ENCODE assay signal across 6 cellular contexts in the genomic region with DNA sequence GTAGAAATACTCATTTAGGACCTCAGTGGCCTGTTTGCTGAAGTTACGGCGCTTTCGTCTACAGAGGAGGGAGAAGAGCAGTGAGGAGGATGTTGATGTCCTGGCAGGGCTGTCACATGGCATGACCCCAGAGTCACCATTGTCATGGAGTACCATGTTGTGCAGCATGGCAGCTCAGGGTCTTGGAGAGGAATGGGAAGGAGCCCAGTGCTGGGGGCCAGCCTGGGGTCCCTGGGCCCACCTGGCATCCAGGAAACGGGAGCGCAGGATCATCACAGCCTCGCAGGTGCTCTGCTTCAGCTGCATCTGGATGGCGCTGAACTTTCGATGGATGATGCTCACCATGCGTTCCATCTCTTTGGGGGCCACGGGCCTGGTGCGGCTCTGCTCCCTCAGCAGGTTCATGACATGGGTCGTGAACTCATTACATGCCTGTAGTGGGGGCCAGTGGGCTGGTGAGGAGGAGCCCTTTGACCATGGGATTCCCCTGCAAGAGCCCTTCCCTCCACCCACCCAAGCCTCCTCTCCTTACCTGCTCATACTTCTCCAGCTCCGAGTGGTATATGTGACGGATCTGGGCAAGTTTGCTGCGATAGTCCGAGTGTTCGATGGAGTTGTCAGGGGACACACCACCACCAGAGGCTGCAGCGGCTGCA. TPM values are rescaled to one million over a fixed set of nuclear protein-coding genes. Genes with fewer than 3 reads are reported as not detected.
A peak's percentile ranks its signal among the peaks of the same experiment; 100 is the strongest.
DNase-seq lines count a peak whose midpoint lies in the region; ATAC-seq, FAIRE-seq and TF ChIP-seq lines count a peak whose summit lies in the region.
"Not testable (repeated sequence)": the region's sequence is repeated elsewhere in the genome, so short reads cannot be mapped to it uniquely, and the experiment has no call there.

No MANE protein-coding gene starts in this region.

- H3K4ac ChIP-seq in IMR-90 (ENCODE audit: low read depth, low read length), result not testable (repeated sequence)

- H2AK5ac ChIP-seq in IMR-90 (ENCODE audit: low read depth, low read length), result not testable (repeated sequence)

- not testable (repeated sequence) for H2AK9ac ChIP-seq in IMR-90 (replicated peaks; ENCODE audit: low read depth, low read length, poor library complexity)

- not testable (repeated sequence) for H4K20me1 ChIP-seq in IMR-90 (ENCODE audit: insufficient read depth, low read length)

- not testable (repeated sequence) for H3K9ac ChIP-seq in IMR-90 (ENCODE audit: low read depth, low read length)
- H3K9ac ChIP-seq in colonic mucosa (ENCODE audit: low read depth in 2 of 2, low read length in 2 of 2), result peak overlapping the region in 1 of 2 donors; percentile 91

- not testable (repeated sequence) for FAIRE-seq in A549 (lab: Jason Lieb, UNC)

- BruUV-seq in IMR-90 (replicated peaks; lab: Mats Ljungman, UMichigan), result not testable (repeated sequence)

- not testable (repeated sequence) for H2AFZ ChIP-seq in IMR-90 (replicated peaks; ENCODE audit: low read length, poor library complexity)

- H3K27me3 Mint-ChIP-seq in activated CD8-positive, alpha-beta memory T cell treated with anti-CD3 and anti-CD28 coated beads, Interleukin-2, amount 10 ng/mL, durations not matched to agents 7 days and 5 days, result not testable (repeated sequence)

- not testable (repeated sequence) for H3K9me3 Mint-ChIP-seq in activated CD8-positive, alpha-beta memory T cell treated with anti-CD3 and anti-CD28 coated beads, Interleukin-2, amount 10 ng/mL, durations not matched to agents 7 days and 5 days (ENCODE audit: low read depth)

- dilution Hi-C loops in IMR-90 (cut with HindIII; ENCODE audit: low sequenced_read_pairs, unreplicated experiment), result not testable (repeated sequence)

- H3K4me1 Mint-ChIP-seq in activated CD8-positive, alpha-beta memory T cell treated with anti-CD3 and anti-CD28 coated beads, Interleukin-2, amount 10 ng/mL, durations not matched to agents 7 days and 5 days, result peaks cover 38% of the 10 kb centered on the region

- not testable (repeated sequence) for H3K9me3 ChIP-seq in A549; IMR-90 (ENCODE audit: control insufficient read depth, insufficient read depth, low read length); colonic mucosa; left lung

- DNase-seq in A549 (ENCODE audit: low read depth in 1 of 2, low spot score in 1 of 2); IMR-90; activated CD8-positive, alpha-beta memory T cell treated with anti-CD3 and anti-CD28 coated beads, Interleukin-2, amount 10 ng/mL, durations not matched to agents 7 days and 5 days; colonic mucosa; left lung: not testable (repeated sequence)
- DNase-seq in sciatic nerve (ENCODE audit: low spot score), result peak; percentile 59

- H3K36me3 ChIP-seq in IMR-90 (ENCODE audit: control insufficient read depth, insufficient read depth, low read length), result peaks cover 29% of the 10 kb centered on the region
- H3K36me3 ChIP-seq in colonic mucosa, result not testable (repeated sequence)
- peaks cover 0 to 33% of the 10 kb centered on the region in 2 donors for H3K36me3 ChIP-seq in left lung

- H4K5ac ChIP-seq in IMR-90 (ENCODE audit: low read depth, low read length), result not testable (repeated sequence)

- not testable (repeated sequence) for H3K14ac ChIP-seq in IMR-90 (replicated peaks; ENCODE audit: low read depth, low read length)

- TF ChIP-seq EP300 in A549 (IDR thresholded peaks at IDR 0.05), result not testable (repeated sequence)

- H2BK120ac ChIP-seq in IMR-90 (ENCODE audit: low read depth, low read length), result not testable (repeated sequence)

- H3K4me3 Mint-ChIP-seq in activated CD8-positive, alpha-beta memory T cell treated with anti-CD3 and anti-CD28 coated beads, Interleukin-2, amount 10 ng/mL, durations not matched to agents 7 days and 5 days, result peak overlapping the region; percentile 32

- not testable (repeated sequence) for TF ChIP-seq CTCF in A549 (IDR thresholded peaks at IDR 0.05); IMR-90 (conservative IDR thresholded peaks at IDR 0.05; ENCODE audit: low read depth, low read length); colonic mucosa (IDR thresholded peaks at IDR 0.05); left lung (IDR thresholded peaks at IDR 0.05)

- H3K18ac ChIP-seq in IMR-90 (ENCODE audit: low read depth, low read length), result not testable (repeated sequence)

- intact Hi-C loops in IMR-90 (cut with micrococcal nuclease), result loop anchor here (5.0 kb wide), 1 partner anchor 784 kb away; no protein-coding TSS in a partner anchor
- intact Hi-C loops in colonic mucosa (cut with DNase I); left lung (cut with DNase I); sciatic nerve (cut with DNase I): not testable (repeated sequence)

- ATAC-seq in A549; IMR-90 (ENCODE audit: low read depth); activated CD8-positive, alpha-beta memory T cell treated with anti-CD3 and anti-CD28 coated beads, Interleukin-2, amount 10 ng/mL, durations not matched to agents 7 days and 5 days; left lung; sciatic nerve: not testable (repeated sequence)

- in situ Hi-C loops in IMR-90 (cut with MboI; ENCODE audit: low sequenced_read_pairs), result loop anchor here (25.0 kb wide), 1 partner anchor 774 kb away; the partner anchor contains the start of genes BRD2 and HLA-DMA

- H3K4me2 ChIP-seq in A549 (peak overlapping the region; percentile 99; the same call in 2 of the 3 replicates), IMR-90 (ENCODE audit: low read depth, low read length) (peak overlapping the region; percentile 43; the same call in 1 of the 2 replicates)

- H3K79me1 ChIP-seq in IMR-90 (ENCODE audit: low read depth in 1 of 2, low read length in 2 of 2), result peaks cover 21 to 60% of the 10 kb centered on the region in 2 experiments

- not testable (repeated sequence) for H3K4me3 ChIP-seq in A549; IMR-90 (ENCODE audit: insufficient read depth, low read depth, low read length); colonic mucosa
- peak overlapping the region; percentile 67 to 78 for H3K4me3 ChIP-seq in left lung

- not testable (repeated sequence) for H3K27ac ChIP-seq in A549; IMR-90 (ENCODE audit: insufficient read depth, low read length)
- H3K27ac ChIP-seq in colonic mucosa, result peak overlapping the region; percentile 87
- H3K27ac ChIP-seq in left lung, result peak overlapping the region; percentile 95 to 100

- peak overlapping the region in 1 of 2 experiments; percentile 27; a peak in 2 of 4 replicates for H4K8ac ChIP-seq in IMR-90 (ENCODE audit: low read depth in 2 of 2, low read length in 2 of 2)

- H3K4me1 ChIP-seq in A549 (peaks cover 43% of the 10 kb centered on the region), IMR-90 (ENCODE audit: control insufficient read depth, insufficient read depth, low read length) (peaks cover 11% of the 10 kb centered on the region), left lung (peaks cover 16 to 86% of the 10 kb centered on the region in 2 donors)
- not testable (repeated sequence) for H3K4me1 ChIP-seq in colonic mucosa

- not testable (repeated sequence) for TF ChIP-seq POLR2A in A549 (IDR thresholded peaks at IDR 0.05; ENCODE audit: low read length); IMR-90 (IDR thresholded peaks at IDR 0.05; ENCODE audit: low read depth, low read length)

- TF ChIP-seq RAD21 in A549 (conservative IDR thresholded peaks at IDR 0.05 in 1 of 2, IDR thresholded peaks at IDR 0.05 in 1 of 2); IMR-90 (IDR thresholded peaks at IDR 0.05; ENCODE audit: low read length): not testable (repeated sequence)

- H2BK5ac ChIP-seq in IMR-90 (ENCODE audit: low read depth, low read length, poor library complexity, severe bottlenecking), result not testable (repeated sequence)

- H3K27ac Mint-ChIP-seq in activated CD8-positive, alpha-beta memory T cell treated with anti-CD3 and anti-CD28 coated beads, Interleukin-2, amount 10 ng/mL, durations not matched to agents 7 days and 5 days, result peak overlapping the region; percentile 79

- H3K36me3 Mint-ChIP-seq in activated CD8-positive, alpha-beta memory T cell treated with anti-CD3 and anti-CD28 coated beads, Interleukin-2, amount 10 ng/mL, durations not matched to agents 7 days and 5 days, result peaks cover 45% of the 10 kb centered on the region

- H2BK15ac ChIP-seq in IMR-90 (ENCODE audit: low read depth, low read length), result not testable (repeated sequence)

- not testable (repeated sequence) for H3K27me3 ChIP-seq in IMR-90 (ENCODE audit: control insufficient read depth, insufficient read depth, low read length); colonic mucosa; left lung

- POLR2A ChIA-PET in A549 (lab: Yijun Ruan, JAX) (interaction anchor here (1.1 kb wide), 1 partner anchor 10 kb away, joined by 3 read pairs; no protein-coding TSS in a partner anchor), IMR-90 (lab: Charles Lee; ENCODE audit: unreplicated experiment) (interaction anchor here (0.6 to 1.8 kb wide), 2 partner anchors 10 to 65 kb away, joined by 5 to 7 read pairs; no protein-coding TSS in a partner anchor)

- H2BK20ac ChIP-seq in IMR-90 (ENCODE audit: low read depth, low read length), result not testable (repeated sequence)

- CTCF ChIA-PET in A549 (lab: Yijun Ruan, JAX), result interaction anchor here (0.8 to 1.4 kb wide), 2 partner anchors 8 to 9 kb away, joined by 3 to 6 read pairs; no protein-coding TSS in a partner anchor
- CTCF ChIA-PET in IMR-90 (lab: Yijun Ruan, JAX), result interaction anchor here (0.7 kb wide), 1 partner anchor 82 kb away, joined by 4 read pairs; no protein-coding TSS in a partner anchor
- CTCF ChIA-PET in activated CD8-positive, alpha-beta memory T cell treated with anti-CD3 and anti-CD28 coated beads, Interleukin-2, amount 10 ng/mL, durations not matched to agents 7 days and 5 days (lab: Charles Lee), result interaction anchor here (1.1 kb wide), 1 partner anchor 140 kb away, joined by 3 read pairs; no protein-coding TSS in a partner anchor

- H3K56ac ChIP-seq in IMR-90 (ENCODE audit: extremely low read depth, insufficient read depth, low read length), result not testable (repeated sequence)

- 89% methylated on average over 7 of the region's 18 CpGs for WGBS in A549 (ENCODE audit: missing lambda C conversion rate)
- WGBS in IMR-90 (ENCODE audit: extremely low coverage in 2 of 2, insufficient read length in 1 of 2), 2 experiments, result no CpG with 5 or more reads among the region's 18 CpGs

- H4K91ac ChIP-seq in IMR-90 (ENCODE audit: insufficient read depth, low read depth, low read length), result not testable (repeated sequence)

- not testable (repeated sequence) for H3K23ac ChIP-seq in IMR-90 (ENCODE audit: low read depth, low read length)

- H3K9me1 ChIP-seq in IMR-90 (ENCODE audit: insufficient read depth, low read length), result peaks cover 15% of the 10 kb centered on the region

RNA-seq across cellular contexts. Expression of gene PBX2, which starts 2.1 kb away (rescaled TPM):
- 27.0 and 27.4 TPM in 2 replicates for polyA plus RNA-seq in A549 (2011; rRNA removed)
- 27.1 and 31.5 TPM in 2 replicates for polyA plus RNA-seq in A549 (2012; cell fraction: cytosol; rRNA removed)
- 44.7 and 49.7 TPM in 2 replicates for polyA plus RNA-seq in A549 (2012; cell fraction: nucleus; rRNA removed)
- 24.8 to 32.5 TPM (median 30.8 TPM) in 3 replicates for polyA plus RNA-seq in A549 (2017; fragmentation: RNase III; extraction: RNeasy Plus Mini Kit Qiagen cat#74134 plus additional on column Dnase treatment)
- polyA minus RNA-seq in A549 (2011; rRNA and poly(A)+ RNA removed), result 20.5 and 22.7 TPM in 2 replicates
- total RNA-seq in IMR-90 (2012; rRNA removed), result 13.9 and 17.7 TPM in 2 replicates
- 56.8 and 58.0 TPM in 2 replicates for polyA plus RNA-seq in IMR-90 (2012; rRNA removed)
- polyA plus RNA-seq in IMR-90 (2012; cell fraction: cytosol; rRNA removed), result 28.8 and 42.1 TPM in 2 replicates
- polyA plus RNA-seq in IMR-90 (2012; cell fraction: nucleus; rRNA removed; ENCODE audit: low replicate concordance), result 262 and 270 TPM in 2 replicates
- total RNA-seq in activated CD8-positive, alpha-beta memory T cell treated with anti-CD3 and anti-CD28 coated beads, Interleukin-2, amount 10 ng/mL, durations not matched to agents 7 days and 5 days, result 10 to 100 TPM; 60.0 to 61.6 TPM
- 10 to 100 TPM; 47.5 TPM for total RNA-seq in colonic mucosa
- total RNA-seq in left lung, result 10 to 100 TPM; 91.0 to 99.1 TPM
- 97.7 TPM for total RNA-seq in sciatic nerve

RNA-seq across cellular contexts. Expression of gene AGER, which starts 3.8 kb away (rescaled TPM):
- polyA plus RNA-seq in A549 (2011; rRNA removed) (1.4 and 1.6 TPM in 2 replicates), A549 (2017; fragmentation: RNase III; extraction: RNeasy Plus Mini Kit Qiagen cat#74134 plus additional on column Dnase treatment) (1.4 to 2.4 TPM (median 2.1 TPM) in 3 replicates), IMR-90 (2012; rRNA removed) (4.2 and 4.9 TPM in 2 replicates)
- 1.4 and 1.7 TPM in 2 replicates for polyA plus RNA-seq in A549 (2012; cell fraction: cytosol; rRNA removed)
- 12.0 and 13.3 TPM in 2 replicates for polyA plus RNA-seq in A549 (2012; cell fraction: nucleus; rRNA removed)
- polyA minus RNA-seq in A549 (2011; rRNA and poly(A)+ RNA removed), result 0.54 and 0.62 TPM in 2 replicates
- total RNA-seq in IMR-90 (2012; rRNA removed) (0.18 and 0.28 TPM in 2 replicates), colonic mucosa (10 to 100 TPM in 1 of 2 donors, 1 to 10 TPM in 1; 4.1 to 10.1 TPM), left lung (100 to 1,000 TPM; 221 to 616 TPM), sciatic nerve (13.6 TPM)
- polyA plus RNA-seq in IMR-90 (2012; cell fraction: cytosol; rRNA removed), result 1.1 and 2.2 TPM in 2 replicates
- polyA plus RNA-seq in IMR-90 (2012; cell fraction: nucleus; rRNA removed; ENCODE audit: low replicate concordance), result 30.4 and 52.1 TPM in 2 replicates
- 10 to 100 TPM; 20.7 to 22.0 TPM for total RNA-seq in activated CD8-positive, alpha-beta memory T cell treated with anti-CD3 and anti-CD28 coated beads, Interleukin-2, amount 10 ng/mL, durations not matched to agents 7 days and 5 days

RNA-seq across cellular contexts. Expression of gene GPSM3, which starts 4.6 kb away (rescaled TPM):
- 0.15 and 0.36 TPM in 2 replicates for polyA plus RNA-seq in A549 (2011; rRNA removed)
- 0.34 and 0.66 TPM in 2 replicates for polyA plus RNA-seq in A549 (2012; cell fraction: cytosol; rRNA removed)
- polyA plus RNA-seq in A549 (2012; cell fraction: nucleus; rRNA removed), result 0.74 and 0.87 TPM in 2 replicates
- 0.19 to 0.30 TPM (median 0.22 TPM) in 3 replicates for polyA plus RNA-seq in A549 (2017; fragmentation: RNase III; extraction: RNeasy Plus Mini Kit Qiagen cat#74134 plus additional on column Dnase treatment)
- polyA minus RNA-seq in A549 (2011; rRNA and poly(A)+ RNA removed), result 0.19 and 0.29 TPM in 2 replicates
- 3.0 and 3.9 TPM in 2 replicates for total RNA-seq in IMR-90 (2012; rRNA removed)
- polyA plus RNA-seq in IMR-90 (2012; rRNA removed), result 9.8 and 12.2 TPM in 2 replicates
- polyA plus RNA-seq in IMR-90 (2012; cell fraction: cytosol; rRNA removed), result 6.9 and 7.5 TPM in 2 replicates
- 6.9 and 8.2 TPM in 2 replicates for polyA plus RNA-seq in IMR-90 (2012; cell fraction: nucleus; rRNA removed; ENCODE audit: low replicate concordance)
- total RNA-seq in activated CD8-positive, alpha-beta memory T cell treated with anti-CD3 and anti-CD28 coated beads, Interleukin-2, amount 10 ng/mL, durations not matched to agents 7 days and 5 days, result 100 to 1,000 TPM; 171 to 196 TPM
- 1 to 10 TPM; 6.7 to 8.6 TPM for total RNA-seq in colonic mucosa
- total RNA-seq in left lung, result 10 to 100 TPM; 24.4 to 81.7 TPM
- 20.5 TPM for total RNA-seq in sciatic nerve

RNA-seq across cellular contexts. Expression of gene RNF5, which starts 9.6 kb away (rescaled TPM):
- polyA plus RNA-seq in A549 (2011; rRNA removed) (49.1 and 54.1 TPM in 2 replicates), A549 (2017; fragmentation: RNase III; extraction: RNeasy Plus Mini Kit Qiagen cat#74134 plus additional on column Dnase treatment) (46.2 to 64.1 TPM (median 62.7 TPM) in 3 replicates), IMR-90 (2012; rRNA removed) (34.1 and 41.4 TPM in 2 replicates)
- polyA plus RNA-seq in A549 (2012; cell fraction: cytosol; rRNA removed), result 43.5 and 54.8 TPM in 2 replicates
- 24.8 and 27.2 TPM in 2 replicates for polyA plus RNA-seq in A549 (2012; cell fraction: nucleus; rRNA removed)
- 26.5 and 26.8 TPM in 2 replicates for polyA minus RNA-seq in A549 (2011; rRNA and poly(A)+ RNA removed)
- total RNA-seq in IMR-90 (2012; rRNA removed) (18.8 and 28.1 TPM in 2 replicates), colonic mucosa (10 to 100 TPM; 75.8 to 87.4 TPM), left lung (10 to 100 TPM; 43.9 to 65.7 TPM), sciatic nerve (63.8 TPM)
- polyA plus RNA-seq in IMR-90 (2012; cell fraction: cytosol; rRNA removed), result 33.4 and 41.0 TPM in 2 replicates
- polyA plus RNA-seq in IMR-90 (2012; cell fraction: nucleus; rRNA removed; ENCODE audit: low replicate concordance), result 16.1 and 29.7 TPM in 2 replicates
- total RNA-seq in activated CD8-positive, alpha-beta memory T cell treated with anti-CD3 and anti-CD28 coated beads, Interleukin-2, amount 10 ng/mL, durations not matched to agents 7 days and 5 days, result 10 to 100 TPM; 41.0 to 51.9 TPM

RNA-seq across cellular contexts. Expression of gene AGPAT1, which starts 12.0 kb away (rescaled TPM):
- 40.6 and 50.0 TPM in 2 replicates for polyA plus RNA-seq in A549 (2011; rRNA removed)
- 47.2 and 63.8 TPM in 2 replicates for polyA plus RNA-seq in A549 (2012; cell fraction: cytosol; rRNA removed)
- 51.0 and 53.0 TPM in 2 replicates for polyA plus RNA-seq in A549 (2012; cell fraction: nucleus; rRNA removed)
- 28.7 to 30.0 TPM (median 29.4 TPM) in 3 replicates for polyA plus RNA-seq in A549 (2017; fragmentation: RNase III; extraction: RNeasy Plus Mini Kit Qiagen cat#74134 plus additional on column Dnase treatment)
- 85.6 and 105 TPM in 2 replicates for polyA minus RNA-seq in A549 (2011; rRNA and poly(A)+ RNA removed)
- 27.2 TPM in 2 replicates for total RNA-seq in IMR-90 (2012; rRNA removed)
- 116 and 126 TPM in 2 replicates for polyA plus RNA-seq in IMR-90 (2012; rRNA removed)
- 104 and 146 TPM in 2 replicates for polyA plus RNA-seq in IMR-90 (2012; cell fraction: cytosol; rRNA removed)
- 76.1 and 123 TPM in 2 replicates for polyA plus RNA-seq in IMR-90 (2012; cell fraction: nucleus; rRNA removed; ENCODE audit: low replicate concordance)
- total RNA-seq in activated CD8-positive, alpha-beta memory T cell treated with anti-CD3 and anti-CD28 coated beads, Interleukin-2, amount 10 ng/mL, durations not matched to agents 7 days and 5 days, result 10 to 100 TPM; 37.5 to 38.6 TPM
- 10 to 100 TPM; 44.1 to 54.5 TPM for total RNA-seq in colonic mucosa
- 10 to 100 TPM; 55.5 to 61.2 TPM for total RNA-seq in left lung
- 59.9 TPM for total RNA-seq in sciatic nerve

Comparison
In these comparisons a context has a peak if more than half of its experiments do, and no peak if none do; other contexts are left out.
1. RNA of gene AGER, which starts 3.8 kb away (total RNA-seq): 221 to 616 TPM in left lung; 20.7 to 22.0 TPM in activated CD8-positive, alpha-beta memory T cell treated with anti-CD3 and anti-CD28 coated beads, Interleukin-2, amount 10 ng/mL, durations not matched to agents 7 days and 5 days, 13.6 TPM in sciatic nerve (single experiment), 4.1 to 10.1 TPM in colonic mucosa and 0.18 to 0.28 TPM in IMR-90; every median in the first group is over 4 times any median in the second.